In genomic region chr17:51121620-51122472, GRCh38 we compare ENCODE assay signal across 8 cellular contexts. TPM values are rescaled to one million over a fixed set of nuclear protein-coding genes. Genes with fewer than 3 reads are reported as not detected.
DNase-seq lines count a peak whose midpoint lies in the region; ATAC-seq and TF ChIP-seq lines count a peak whose summit lies in the region.

No MANE protein-coding gene starts in this region.

- POLR2A ChIA-PET in PC-9 (lab: Charles Lee; ENCODE audit: unreplicated experiment), result interaction anchor here (0.9 kb wide), 1 partner anchor 64 kb away, joined by 5 read pairs; no protein-coding TSS in a partner anchor

- CTCF ChIA-PET in PC-9 (lab: Charles Lee), result interaction anchor here (1.2 to 1.4 kb wide), 2 partner anchors 31 to 32 kb away, joined by 3 to 4 read pairs; partner anchors contain the start of gene NME1

- H3K4me2 ChIP-seq in PC-9, result peak overlapping the region; percentile 90

- H3K9ac ChIP-seq in mucosa of stomach (ENCODE audit: low read length), result peak overlapping the region; percentile 96

- peak overlapping the region; percentile 63 for H3K4me3 ChIP-seq in GM12864 (ENCODE audit: low read depth, low read length)
- peak overlapping the region; percentile 74 for H3K4me3 ChIP-seq in PC-9
- H3K4me3 ChIP-seq in mucosa of stomach (ENCODE audit: low read length), result peak overlapping the region; percentile 56

- peaks cover 23% of the 10 kb centered on the region for H4K20me1 ChIP-seq in PC-9 (ENCODE audit: insufficient read depth)

- H3K9me2 ChIP-seq in PC-9 (ENCODE audit: insufficient read depth), result no peaks in the 10 kb centered on the region

- H3K4me1 ChIP-seq in PC-9 (replicated peaks; ENCODE audit: insufficient read depth) (peaks cover 29% of the 10 kb centered on the region), mucosa of stomach (ENCODE audit: control insufficient read depth, insufficient read depth, low read length) (peaks cover 30% of the 10 kb centered on the region)

- H3K36me3 Mint-ChIP-seq in activated T-cell treated with anti-CD3 and anti-CD28 coated beads, Interleukin-2, amount 50 U/mL, for 4 hours (ENCODE audit: insufficient read depth), result no peaks in the 10 kb centered on the region

- DNase-seq in GM12864 (ENCODE audit: low read depth) (peak; percentile 89), PC-9 (peak; percentile 89 to 99)
- peak; percentile 88 for DNase-seq in activated T-cell treated with anti-CD3 and anti-CD28 coated beads, Interleukin-2, amount 50 U/mL, for 4 hours
- peak; percentile 80 for DNase-seq in stimulated activated CD8-positive, alpha-beta memory T cell treated with anti-CD3 and anti-CD28 coated beads, Interleukin-4, amount 100 ng/mL, for 24 hours (ENCODE audit: low read depth)

- intact Hi-C loops in PC-9 (cut with micrococcal nuclease; ENCODE audit: unreplicated experiment), result loop anchor here (1.0 to 2.0 kb wide), 2 partner anchors 31 to 139 kb away; partner anchors contain the start of genes MBTD1, NME1 and UTP18

- TF ChIP-seq CTCF in GM12864 (IDR thresholded peaks at IDR 0.05; ENCODE audit: low read depth, low read length, missing control alignments) (no peak), PC-9 (conservative IDR thresholded peaks at IDR 0.05) (no peak)

- no peaks in the 10 kb centered on the region for H3K27me3 Mint-ChIP-seq in activated T-cell treated with anti-CD3 and anti-CD28 coated beads, Interleukin-2, amount 50 U/mL, for 4 hours (ENCODE audit: low read depth)

- no peaks in the 10 kb centered on the region for H3K9me3 Mint-ChIP-seq in activated T-cell treated with anti-CD3 and anti-CD28 coated beads, Interleukin-2, amount 50 U/mL, for 4 hours

- H3K4me1 Mint-ChIP-seq in activated T-cell treated with anti-CD3 and anti-CD28 coated beads, Interleukin-2, amount 50 U/mL, for 4 hours (ENCODE audit: low read depth), result peaks cover 44% of the 10 kb centered on the region

- peak overlapping the region; percentile 90 for H3K4me3 Mint-ChIP-seq in activated T-cell treated with anti-CD3 and anti-CD28 coated beads, Interleukin-2, amount 50 U/mL, for 4 hours

- BruUV-seq in PC-9 (replicated peaks; lab: Mats Ljungman, UMichigan), result no TSS peak

- H3K27ac ChIP-seq in PC-9, result peak overlapping the region; percentile 98

- peak overlapping the region; percentile 78 for H2AFZ ChIP-seq in PC-9

- H3K79me2 ChIP-seq in PC-9 (ENCODE audit: low read depth), result peaks cover 37% of the 10 kb centered on the region

- H3K9me3 ChIP-seq in PC-9 (ENCODE audit: insufficient read depth, low read depth) (no peaks in the 10 kb centered on the region), mucosa of stomach (ENCODE audit: control insufficient read depth, low read length) (no peaks in the 10 kb centered on the region)

- H3F3A ChIP-seq in PC-9 (ENCODE audit: insufficient read depth, low read depth), result peaks cover 36% of the 10 kb centered on the region

- ATAC-seq in HG03196 (IDR thresholded peaks at IDR 0.05; ENCODE audit: unreplicated experiment) (peak; percentile 42), esophagus mucosa (peak; percentile 93), GM19023 (IDR thresholded peaks at IDR 0.05; ENCODE audit: unreplicated experiment) (no peak)
- peak; percentile 56 to 62 for ATAC-seq in activated T-cell treated with anti-CD3 and anti-CD28 coated beads, Interleukin-2, amount 50 U/mL, for 4 hours

- H3K36me3 ChIP-seq in PC-9 (ENCODE audit: low read depth) (no peaks in the 10 kb centered on the region), mucosa of stomach (ENCODE audit: control insufficient read depth, insufficient read depth, low read length) (no peaks in the 10 kb centered on the region)

- H3K27me3 ChIP-seq in PC-9 (ENCODE audit: insufficient read depth, low read depth) (no peaks in the 10 kb centered on the region), mucosa of stomach (ENCODE audit: control insufficient read depth, insufficient read depth, low read length) (no peaks in the 10 kb centered on the region)

RNA-seq across cellular contexts. Expression of gene SPAG9, which starts 1.2 kb away (rescaled TPM):
- total RNA-seq in PC-9 (2021), result 40.8 and 51.8 TPM in 2 replicates
- 10 to 100 TPM; 37.2 to 45.6 (median 37.4) TPM for total RNA-seq in activated T-cell treated with anti-CD3 and anti-CD28 coated beads, Interleukin-2, amount 50 U/mL, for 4 hours
- 40.4 TPM for total RNA-seq in esophagus mucosa

RNA-seq across cellular contexts. Expression of gene NME1, which starts 31.5 kb away (rescaled TPM):
- total RNA-seq in PC-9 (2021) (115 and 172 TPM in 2 replicates), esophagus mucosa (108 TPM)
- 100 to 1,000 TPM; 495 to 588 (median 548) TPM for total RNA-seq in activated T-cell treated with anti-CD3 and anti-CD28 coated beads, Interleukin-2, amount 50 U/mL, for 4 hours

RNA-seq across cellular contexts. Expression of gene NME2, which starts 44.4 kb away (rescaled TPM):
- total RNA-seq in PC-9 (2021) (600 and 826 TPM in 2 replicates), esophagus mucosa (683 TPM)
- 100 to 1,000 TPM; 847 to 931 (median 896) TPM for total RNA-seq in activated T-cell treated with anti-CD3 and anti-CD28 coated beads, Interleukin-2, amount 50 U/mL, for 4 hours
